Comparison of ENCODE assay signal across 8 cellular contexts in genomic region chr2:74833418-74834233, GRCh38. TPM values are rescaled to one million over a fixed set of nuclear protein-coding genes. Genes with fewer than 3 reads are reported as not detected.
DNase-seq lines count a peak whose midpoint lies in the region; ATAC-seq lines count a peak whose summit lies in the region.

TSS of gene HK2 (plus strand) at chr2:74834127. CDS start at chr2:74834581, 454 bp downstream.

- peak within 1 kb of the TSS; percentile 34 for H4K91ac ChIP-seq in mesenchymal stem cell (ENCODE audit: low read length)

- H3K14ac ChIP-seq in mesenchymal stem cell (ENCODE audit: low read length in 2 of 2): peak within 1 kb of the TSS in 1 of 2 experiments; percentile 95

- DNase-seq in NCI-H82 (lab: John Stamatoyannopoulos, UW) (peak; percentile 97), mesenchymal stem cell (peak; percentile 89)
- peak; percentile 87 for DNase-seq in activated CD8-positive, alpha-beta T cell treated with anti-CD3 and anti-CD28 coated beads, Interleukin-2, amount 10 ng/mL, durations not matched to agents 7 days and 5 days
- DNase-seq in effector CD8-positive, alpha-beta T cell (lab: John Stamatoyannopoulos, UW): peak; percentile 70
- DNase-seq in stimulated activated CD8-positive, alpha-beta memory T cell treated with anti-CD3 and anti-CD28 coated beads, Interleukin-15, amount 100 ng/mL, for 1 hour (ENCODE audit: low read depth): peak; percentile 52

- H3K27ac Mint-ChIP-seq in activated CD8-positive, alpha-beta T cell treated with anti-CD3 and anti-CD28 coated beads, Interleukin-2, amount 10 ng/mL, durations not matched to agents 7 days and 5 days: peak within 1 kb of the TSS; percentile 93

- POLR2A ChIA-PET in activated CD8-positive, alpha-beta T cell treated with anti-CD3 and anti-CD28 coated beads, Interleukin-2, amount 10 ng/mL, durations not matched to agents 7 days and 5 days (lab: Charles Lee): interaction anchor here (1.9 to 2.3 kb wide), 2 partner anchors 10 to 12 kb away, joined by 4 to 11 read pairs; no protein-coding TSS in a partner anchor

- H3K36me3 ChIP-seq in BLaER1 (peaks cover 15% of the 10 kb centered on the region), mesenchymal stem cell (ENCODE audit: control insufficient read depth in 1 of 2, insufficient read depth in 2 of 2, low read depth in 1 of 2, low read length in 2 of 2) (no peaks in the 10 kb centered on the region)

- H3K4me2 ChIP-seq in BLaER1 (peak within 1 kb of the TSS; percentile 93), mesenchymal stem cell (ENCODE audit: low read length, poor library complexity, severe bottlenecking) (peak within 1 kb of the TSS; percentile 91)

- H2AK5ac ChIP-seq in mesenchymal stem cell (ENCODE audit: low read length, severe bottlenecking): no peak within 1 kb of the TSS

- CTCF ChIA-PET in activated CD8-positive, alpha-beta T cell treated with anti-CD3 and anti-CD28 coated beads, Interleukin-2, amount 10 ng/mL, durations not matched to agents 7 days and 5 days (lab: Charles Lee): interaction anchor here (1.1 to 8.1 kb wide), 5 partner anchors 15 to 442 kb away, joined by 4 to 87 read pairs (median 6); no protein-coding TSS in a partner anchor

- peak within 1 kb of the TSS; percentile 92 for H4K8ac ChIP-seq in mesenchymal stem cell (ENCODE audit: low read length)

- peak; percentile 72 for ATAC-seq in GM19043 (IDR thresholded peaks at IDR 0.05; ENCODE audit: low read depth, unreplicated experiment)
- peak; percentile 79 for ATAC-seq in HG03342 (IDR thresholded peaks at IDR 0.05; ENCODE audit: unreplicated experiment)
- ATAC-seq in activated CD8-positive, alpha-beta T cell treated with anti-CD3 and anti-CD28 coated beads, Interleukin-2, amount 10 ng/mL, durations not matched to agents 7 days and 5 days: peak; percentile 89

- 9% methylated on average over 54 of the region's 67 CpGs for WGBS in mesenchymal stem cell

- H3K27ac ChIP-seq in BLaER1 (peak within 1 kb of the TSS; percentile 96), mesenchymal stem cell (ENCODE audit: low read length, poor library complexity, severe bottlenecking) (no peak within 1 kb of the TSS)

- peak within 1 kb of the TSS; percentile 94 for H3K4me3 Mint-ChIP-seq in activated CD8-positive, alpha-beta T cell treated with anti-CD3 and anti-CD28 coated beads, Interleukin-2, amount 10 ng/mL, durations not matched to agents 7 days and 5 days

- H4K20me1 ChIP-seq in BLaER1: peaks cover 31% of the 10 kb centered on the region

- peak within 1 kb of the TSS; percentile 100 for H3K4me3 ChIP-seq in BLaER1
- peak within 1 kb of the TSS; percentile 69 to 95 for H3K4me3 ChIP-seq in mesenchymal stem cell (ENCODE audit: insufficient read depth in 1 of 2, low read depth in 1 of 2, low read length in 2 of 2)

- peak within 1 kb of the TSS; percentile 81 for H2AFZ ChIP-seq in mesenchymal stem cell (ENCODE audit: low read depth, low read length)

- H3K9me3 Mint-ChIP-seq in activated CD8-positive, alpha-beta T cell treated with anti-CD3 and anti-CD28 coated beads, Interleukin-2, amount 10 ng/mL, durations not matched to agents 7 days and 5 days (ENCODE audit: insufficient read depth): no peaks in the 10 kb centered on the region

- peak within 1 kb of the TSS; percentile 61 to 79 for H3K23ac ChIP-seq in mesenchymal stem cell (ENCODE audit: low read length in 2 of 2)

- no peak within 1 kb of the TSS for H2BK120ac ChIP-seq in mesenchymal stem cell (ENCODE audit: low read depth, low read length)

- H3K36me3 Mint-ChIP-seq in activated CD8-positive, alpha-beta T cell treated with anti-CD3 and anti-CD28 coated beads, Interleukin-2, amount 10 ng/mL, durations not matched to agents 7 days and 5 days (ENCODE audit: low read depth): peaks cover 18% of the 10 kb centered on the region

- no peak within 1 kb of the TSS for H2BK5ac ChIP-seq in mesenchymal stem cell (ENCODE audit: low read depth, low read length, poor library complexity, severe bottlenecking)

- H3K27me3 ChIP-seq in BLaER1 (no peaks in the 10 kb centered on the region), mesenchymal stem cell (ENCODE audit: control insufficient read depth in 1 of 2, insufficient read depth in 1 of 2, low read length in 2 of 2) (peaks cover 0 to 12% of the 10 kb centered on the region in 2 experiments)

- H2BK15ac ChIP-seq in mesenchymal stem cell (ENCODE audit: low read depth, poor library complexity, severe bottlenecking): peak within 1 kb of the TSS; percentile 57

- H2BK12ac ChIP-seq in mesenchymal stem cell (ENCODE audit: low read length in 2 of 2): peak within 1 kb of the TSS; percentile 1 to 86

- H3K4ac ChIP-seq in mesenchymal stem cell (ENCODE audit: low read depth in 1 of 2, low read length in 2 of 2): peak within 1 kb of the TSS; percentile 24 to 82

- peak within 1 kb of the TSS; percentile 97 for H3K9ac ChIP-seq in BLaER1
- H3K9ac ChIP-seq in mesenchymal stem cell (ENCODE audit: low read length): peak within 1 kb of the TSS; percentile 95

- no peaks in the 10 kb centered on the region for H3K79me1 ChIP-seq in mesenchymal stem cell (replicated peaks; ENCODE audit: low read length, poor library complexity, severe bottlenecking)

- H3K27me3 Mint-ChIP-seq in activated CD8-positive, alpha-beta T cell treated with anti-CD3 and anti-CD28 coated beads, Interleukin-2, amount 10 ng/mL, durations not matched to agents 7 days and 5 days (ENCODE audit: low read depth): peaks cover 8% of the 10 kb centered on the region

- peak within 1 kb of the TSS; percentile 73 to 84 for H3K18ac ChIP-seq in mesenchymal stem cell (ENCODE audit: low read depth in 1 of 2, low read length in 2 of 2)

- H3K9me3 ChIP-seq in BLaER1: no peaks in the 10 kb centered on the region
- no peaks in the 10 kb centered on the region for H3K9me3 ChIP-seq in mesenchymal stem cell (ENCODE audit: control insufficient read depth, low read length)

- peaks cover 54% of the 10 kb centered on the region for H3K4me1 ChIP-seq in BLaER1
- peaks cover 18% of the 10 kb centered on the region for H3K4me1 ChIP-seq in mesenchymal stem cell (ENCODE audit: control insufficient read depth, insufficient read depth, low read depth, low read length)

- H3K4me1 Mint-ChIP-seq in activated CD8-positive, alpha-beta T cell treated with anti-CD3 and anti-CD28 coated beads, Interleukin-2, amount 10 ng/mL, durations not matched to agents 7 days and 5 days (ENCODE audit: low read depth): peaks cover 50% of the 10 kb centered on the region

RNA-seq across cellular contexts. Expression of gene HK2, which starts in this region (rescaled TPM):
- total RNA-seq in activated CD8-positive, alpha-beta T cell treated with anti-CD3 and anti-CD28 coated beads, Interleukin-2, amount 10 ng/mL, durations not matched to agents 7 days and 5 days: 10 to 100 TPM; 42.6 to 44.7 TPM
- 12.1 TPM for polyA plus RNA-seq in mesenchymal stem cell (2013, experiment 1 of 2)
- polyA plus RNA-seq in mesenchymal stem cell (2013, experiment 2 of 2): 11.3 TPM
